ENCODE assay signal across 8 cellular contexts in genomic region chr2:17538022-17538843, GRCh38. TPM values are rescaled to one million over a fixed set of nuclear protein-coding genes. Genes with fewer than 3 reads are reported as not detected.
A peak's percentile ranks its signal among the peaks of the same experiment; 100 is the strongest.
DNase-seq lines count a peak whose midpoint lies in the region; TF ChIP-seq lines count a peak whose summit lies in the region.

No MANE protein-coding gene starts in this region.

- no peak overlapping the region for H3K27ac ChIP-seq in testis

- H3K27me3 ChIP-seq in testis, result no peaks in the 10 kb centered on the region

- H3K4me1 Mint-ChIP-seq in HFFc6 (ENCODE audit: low read depth), result peaks cover 15% of the 10 kb centered on the region
- H3K4me1 Mint-ChIP-seq in activated T-helper 2 cell treated with anti-CD3 and anti-CD28 coated beads, Interferon-gamma antibody, Interleukin-2, Interleukin-4, amounts not matched to agents 10 μg/mL and 5 μg/mL and 100 μg/mL, durations not matched to agents 14 hours and 24 hours and 36 hours (ENCODE audit: low read depth), result peaks cover 8% of the 10 kb centered on the region

- no peaks in the 10 kb centered on the region for H3K36me3 ChIP-seq in testis (ENCODE audit: low read depth, missing control alignments)

- TF ChIP-seq CTCF in HFFc6 (IDR thresholded peaks at IDR 0.05) (no peak), testis (IDR thresholded peaks at IDR 0.05) (no peak)

- no peak for TF ChIP-seq POLR2A in testis (IDR thresholded peaks at IDR 0.05)

- H3K9me3 Mint-ChIP-seq in HFFc6, result no peaks in the 10 kb centered on the region
- no peaks in the 10 kb centered on the region for H3K9me3 Mint-ChIP-seq in activated T-helper 2 cell treated with anti-CD3 and anti-CD28 coated beads, Interferon-gamma antibody, Interleukin-2, Interleukin-4, amounts not matched to agents 10 μg/mL and 5 μg/mL and 100 μg/mL, durations not matched to agents 14 hours and 24 hours and 36 hours

- H3K4me3 ChIP-seq in iPS-18c (ENCODE audit: insufficient read depth, low read depth, low read length), result peak overlapping the region; percentile 49
- peak overlapping the region; percentile 40 to 66 for H3K4me3 ChIP-seq in testis

- H3K9me3 ChIP-seq in iPS-18c (ENCODE audit: control insufficient read depth, insufficient read depth, low read length), result no peaks in the 10 kb centered on the region
- H3K9me3 ChIP-seq in testis, result no peaks in the 10 kb centered on the region

- intact Hi-C loops in activated T-helper 2 cell treated with anti-CD3 and anti-CD28 coated beads, Interferon-gamma antibody, Interleukin-2, Interleukin-4, amounts not matched to agents 10 μg/mL and 5 μg/mL and 100 μg/mL, durations not matched to agents 14 hours and 24 hours and 36 hours (cut with micrococcal nuclease), result loop anchor here (5.0 kb wide), 2 partner anchors 1596 to 1819 kb away; partner anchors contain the start of genes MYCN and OSR1
- intact Hi-C loops in testis (cut with DNase I; ENCODE audit: low total_unique reads), result no loop called here

- peak; percentile 20 for DNase-seq in Daoy (ENCODE audit: low read depth)
- DNase-seq in HFFc6, result no peak
- no peak for DNase-seq in activated T-helper 2 cell treated with anti-CD3 and anti-CD28 coated beads, Interferon-gamma antibody, Interleukin-2, Interleukin-4, amounts not matched to agents 10 μg/mL and 5 μg/mL and 100 μg/mL, durations not matched to agents 14 hours and 24 hours and 36 hours (ENCODE audit: low spot score)
- DNase-seq in testis, result peak; percentile 49
- no peak for DNase-seq in activated naive CD4-positive, alpha-beta T cell treated with Interleukin-2 at 50 U/mL for 16 hours
- no peak for DNase-seq in HPDE6-E6E7 (ENCODE audit: extremely low spot score)
- DNase-seq in activated CD4-positive, alpha-beta T cell treated with anti-CD3 and anti-CD28 coated beads, Interleukin-2, amount 50 U/mL, for 48 hours, result no peak

- peaks cover 12% of the 10 kb centered on the region for H3K4me1 ChIP-seq in testis

- WGBS in testis, 2 donors, result 2 to 4% methylated on average over 25 to 30 of the region's 30 CpGs

- H3K27ac Mint-ChIP-seq in HFFc6, result no peak overlapping the region
- H3K27ac Mint-ChIP-seq in activated T-helper 2 cell treated with anti-CD3 and anti-CD28 coated beads, Interferon-gamma antibody, Interleukin-2, Interleukin-4, amounts not matched to agents 10 μg/mL and 5 μg/mL and 100 μg/mL, durations not matched to agents 14 hours and 24 hours and 36 hours, result no peak overlapping the region

- peaks cover 26% of the 10 kb centered on the region for H3K27me3 Mint-ChIP-seq in HFFc6 (ENCODE audit: insufficient read depth)
- H3K27me3 Mint-ChIP-seq in activated T-helper 2 cell treated with anti-CD3 and anti-CD28 coated beads, Interferon-gamma antibody, Interleukin-2, Interleukin-4, amounts not matched to agents 10 μg/mL and 5 μg/mL and 100 μg/mL, durations not matched to agents 14 hours and 24 hours and 36 hours (ENCODE audit: low read depth), result peaks cover 61% of the 10 kb centered on the region

- H3K36me3 Mint-ChIP-seq in HFFc6 (ENCODE audit: low read depth), result no peaks in the 10 kb centered on the region
- H3K36me3 Mint-ChIP-seq in activated T-helper 2 cell treated with anti-CD3 and anti-CD28 coated beads, Interferon-gamma antibody, Interleukin-2, Interleukin-4, amounts not matched to agents 10 μg/mL and 5 μg/mL and 100 μg/mL, durations not matched to agents 14 hours and 24 hours and 36 hours (ENCODE audit: low read depth), result no peaks in the 10 kb centered on the region

- peak overlapping the region; percentile 33; the same call in 1 of the 2 replicates for H3K4me3 Mint-ChIP-seq in HFFc6
- H3K4me3 Mint-ChIP-seq in activated T-helper 2 cell treated with anti-CD3 and anti-CD28 coated beads, Interferon-gamma antibody, Interleukin-2, Interleukin-4, amounts not matched to agents 10 μg/mL and 5 μg/mL and 100 μg/mL, durations not matched to agents 14 hours and 24 hours and 36 hours (ENCODE audit: low read depth), result peak overlapping the region; percentile 26

RNA-seq across cellular contexts. Expression of gene VSNL1, which starts 2.3 kb away (rescaled TPM):
- total RNA-seq in Daoy (2014; rRNA removed; shearing (Covaris generic)), result 0.09 and 2.1 TPM in 2 replicates
- total RNA-seq in HFFc6 (2021; fragmentation: NEBNext Ultra II Directional; extraction: Animal tissue kit (Norgen Biotek cat#: 25700)), result not detected
- not detected in 2 replicates for total RNA-seq in activated T-helper 2 cell treated with anti-CD3 and anti-CD28 coated beads, Interferon-gamma antibody, Interleukin-2, Interleukin-4, amounts not matched to agents 10 μg/mL and 5 μg/mL and 100 μg/mL, durations not matched to agents 14 hours and 24 hours and 36 hours
- total RNA-seq in testis, result 1 to 10 TPM; 1.4 to 1.8 TPM
- polyA plus RNA-seq in testis (ENCODE audit: insufficient read depth, low read depth, low replicate concordance), result 0.46 TPM

RNA-seq across cellular contexts. Expression of gene RAD51AP2, which starts 20.0 kb away (rescaled TPM):
- not detected in 2 replicates for total RNA-seq in Daoy (2014; rRNA removed; shearing (Covaris generic))
- not detected for total RNA-seq in HFFc6 (2021; fragmentation: NEBNext Ultra II Directional; extraction: Animal tissue kit (Norgen Biotek cat#: 25700))
- total RNA-seq in activated T-helper 2 cell treated with anti-CD3 and anti-CD28 coated beads, Interferon-gamma antibody, Interleukin-2, Interleukin-4, amounts not matched to agents 10 μg/mL and 5 μg/mL and 100 μg/mL, durations not matched to agents 14 hours and 24 hours and 36 hours, result not detected in 2 replicates
- total RNA-seq in testis, result 10 to 100 TPM; 11.1 to 22.7 TPM
- polyA plus RNA-seq in testis (ENCODE audit: insufficient read depth, low read depth, low replicate concordance), result 2.7 TPM

Comparison
In these comparisons a context has a peak if more than half of its experiments do, and no peak if none do; other contexts are left out.
1. DNase-seq: peak in Daoy (single experiment) and testis (single experiment); none in HFFc6 (single experiment), activated T-helper 2 cell treated with anti-CD3 and anti-CD28 coated beads, Interferon-gamma antibody, Interleukin-2, Interleukin-4, amounts not matched to agents 10 μg/mL and 5 μg/mL and 100 μg/mL, durations not matched to agents 14 hours and 24 hours and 36 hours (single experiment), activated naive CD4-positive, alpha-beta T cell treated with Interleukin-2 at 50 U/mL for 16 hours (single experiment), HPDE6-E6E7 (single experiment) and activated CD4-positive, alpha-beta T cell treated with anti-CD3 and anti-CD28 coated beads, Interleukin-2, amount 50 U/mL, for 48 hours (0 of 2).
2. RNA of gene RAD51AP2, which starts 20.0 kb away (total RNA-seq): 11.1 to 22.7 TPM in testis; not detected in Daoy, not detected in HFFc6 and not detected in activated T-helper 2 cell treated with anti-CD3 and anti-CD28 coated beads, Interferon-gamma antibody, Interleukin-2, Interleukin-4, amounts not matched to agents 10 μg/mL and 5 μg/mL and 100 μg/mL, durations not matched to agents 14 hours and 24 hours and 36 hours; every median in the first group is over 10 times any median in the second.